8 cellular contexts compared by ENCODE assay signal in genomic region chr11:44943118-44943517, GRCh38. TPM values are rescaled to one million over a fixed set of nuclear protein-coding genes. Genes with fewer than 3 reads are reported as not detected.
DNase-seq lines count a peak whose midpoint lies in the region; ATAC-seq and TF ChIP-seq lines count a peak whose summit lies in the region.

No MANE protein-coding gene starts in this region.

- ATAC-seq in GM21717 (IDR thresholded peaks at IDR 0.05; ENCODE audit: unreplicated experiment) = peak; percentile 53
- no peak for ATAC-seq in GM21619 (IDR thresholded peaks at IDR 0.05; ENCODE audit: unreplicated experiment)

- no peaks in the 10 kb centered on the region for H3K36me3 ChIP-seq in A673 (ENCODE audit: insufficient read depth, low read length, poor library complexity, severe bottlenecking)

- TF ChIP-seq CTCF in A673 (conservative IDR thresholded peaks at IDR 0.05; ENCODE audit: low read depth, low read length) = no peak

- no peaks in the 10 kb centered on the region for H3K9me3 ChIP-seq in A673 (ENCODE audit: low read depth, low read length, poor library complexity, severe bottlenecking)

- DNase-seq in DMS53 treated with DMSO at 0.1 percent for 48 hours (lab: John Stamatoyannopoulos, UW; ENCODE audit: unreplicated experiment) (peak; percentile 73), NCI-H69 (lab: John Stamatoyannopoulos, UW) (peak; percentile 81), kidney tubule cell (ENCODE audit: low spot score) (peak; percentile 78), A673 (ENCODE audit: low spot score) (no peak), HPDE6-E6E7 (ENCODE audit: extremely low spot score) (no peak), 8988T (no peak)

- H3K4me3 ChIP-seq in A673 (ENCODE audit: low read depth, low read length, poor library complexity, severe bottlenecking) = no peak overlapping the region

- CTCF ChIA-PET in A673 (lab: Charles Lee) = interaction anchor here (1.3 kb wide), 1 partner anchor 167 kb away, joined by 5 read pairs; no protein-coding TSS in a partner anchor

- POLR2A ChIA-PET in A673 (lab: Charles Lee; ENCODE audit: low non-redundant PET) = no interaction called here

- no TSS peak for BruUV-seq in A673 (replicated peaks; lab: Mats Ljungman, UMichigan)

- no peaks in the 10 kb centered on the region for H3K27me3 ChIP-seq in A673 (replicated peaks; ENCODE audit: insufficient read depth, low read depth, low read length, poor library complexity)

- no peak overlapping the region for H3K27ac ChIP-seq in A673 (ENCODE audit: low read depth, low read length, poor library complexity, severe bottlenecking)

- intact Hi-C loops in A673 (cut with micrococcal nuclease; ENCODE audit: unreplicated experiment) = no loop called here

- peaks cover 5% of the 10 kb centered on the region for H3K4me1 ChIP-seq in A673 (ENCODE audit: insufficient read depth, low read length, poor library complexity, severe bottlenecking)

RNA-seq across cellular contexts. Expression of gene TP53I11, which starts 7.6 kb away (rescaled TPM):
- total RNA-seq in A673 (2021) = 52.0 and 80.9 TPM in 2 replicates

Comparison
In these comparisons a context has a peak if more than half of its experiments do, and no peak if none do; other contexts are left out.
1. DNase-seq: peak in DMS53 treated with DMSO at 0.1 percent for 48 hours (single experiment), NCI-H69 (single experiment) and kidney tubule cell (single experiment); none in A673 (single experiment), HPDE6-E6E7 (single experiment) and 8988T (single experiment).